In the genomic region with DNA sequence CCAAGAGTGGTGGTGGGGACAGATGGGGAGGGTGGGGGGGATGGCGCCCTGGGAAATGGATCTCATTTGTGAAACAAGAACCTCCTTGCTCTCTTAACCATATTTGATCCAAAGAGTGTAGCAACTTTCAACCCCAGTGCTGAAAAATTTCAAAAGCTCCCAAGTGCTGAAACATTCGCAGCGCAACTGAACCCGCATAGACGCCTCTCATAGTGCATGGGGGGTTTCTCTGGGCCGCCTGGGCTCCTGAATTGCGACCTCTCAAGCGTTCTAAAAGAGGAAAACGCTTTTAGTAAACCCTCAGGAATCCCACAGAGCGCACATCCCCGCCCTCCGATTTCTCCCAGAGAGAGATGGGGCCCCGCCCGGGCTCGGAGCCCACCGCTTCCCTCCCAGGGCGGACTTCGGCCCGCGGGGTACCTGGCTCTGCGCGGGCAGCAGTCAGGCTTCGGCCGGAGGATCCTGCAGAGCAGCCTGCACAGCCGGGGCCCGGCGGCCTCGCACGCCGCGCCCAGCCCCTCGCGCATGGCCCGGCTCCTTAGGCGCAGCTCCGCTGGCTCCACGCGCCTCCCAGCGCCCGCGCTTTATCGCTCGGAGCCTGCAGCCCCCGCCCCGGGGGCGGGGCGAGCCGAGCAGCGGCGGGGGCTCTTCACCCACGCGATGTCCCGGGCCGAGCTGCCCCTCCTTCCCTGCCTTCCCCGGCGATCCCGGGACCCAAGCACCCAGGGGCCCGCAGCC, we compare ENCODE assay signal across 8 cellular contexts. TPM values are rescaled to one million over a fixed set of nuclear protein-coding genes. Genes with fewer than 3 reads are reported as not detected.
DNase-seq lines count a peak whose midpoint lies in the region; ATAC-seq and TF ChIP-seq lines count a peak whose summit lies in the region.

No MANE protein-coding gene starts in this region.

- H3K27me3 ChIP-seq in BJ (ENCODE audit: control insufficient read depth, insufficient read depth, low read length) (peaks cover 28% of the 10 kb centered on the region), MM.1S (replicated peaks; ENCODE audit: insufficient read depth, low read length) (peaks cover 7% of the 10 kb centered on the region; the same call in 1 of the 2 replicates), endodermal cell (ENCODE audit: control insufficient read depth, insufficient read depth, low read length, poor library complexity, severe bottlenecking) (peaks cover 34% of the 10 kb centered on the region)
- H3K27me3 ChIP-seq in naive thymus-derived CD4-positive, alpha-beta T cell (ENCODE audit: control insufficient read depth in 2 of 2, insufficient read depth in 2 of 2, low read length in 2 of 2), result no peaks in the 10 kb centered on the region

- H3K4me2 ChIP-seq in MM.1S (ENCODE audit: low read depth, low read length), result peak overlapping the region; percentile 10; the same call in 1 of the 2 replicates

- no peaks in the 10 kb centered on the region for H4K20me1 ChIP-seq in MM.1S (ENCODE audit: insufficient read depth, low read length)

- no peak for ATAC-seq in naive thymus-derived CD4-positive, alpha-beta T cell
- no peak for ATAC-seq in HG03469 (IDR thresholded peaks at IDR 0.05; ENCODE audit: unreplicated experiment)

- H3K4me3 Mint-ChIP-seq in endodermal cell, result peak overlapping the region; percentile 31
- peak overlapping the region in 9 of 10 donors; percentile 23 to 79 (median 58) for H3K4me3 Mint-ChIP-seq in naive thymus-derived CD4-positive, alpha-beta T cell

- H3K9me3 ChIP-seq in MM.1S (replicated peaks; ENCODE audit: insufficient read depth, low read length) (no peaks in the 10 kb centered on the region), endodermal cell (ENCODE audit: control insufficient read depth, low read length) (no peaks in the 10 kb centered on the region)
- H3K9me3 ChIP-seq in naive thymus-derived CD4-positive, alpha-beta T cell (ENCODE audit: control insufficient read depth in 2 of 3, low read length in 3 of 3), result no peaks in the 10 kb centered on the region

- no peak overlapping the region for H3K9ac ChIP-seq in MM.1S (ENCODE audit: low read length)
- H3K9ac ChIP-seq in endodermal cell (ENCODE audit: extremely low read depth, low read length, poor library complexity, severe bottlenecking), result no peak overlapping the region

- H3K27ac ChIP-seq in MM.1S (ENCODE audit: low read length) (no peak overlapping the region), endodermal cell (ENCODE audit: low read depth, low read length) (no peak overlapping the region)
- no peak overlapping the region for H3K27ac ChIP-seq in naive thymus-derived CD4-positive, alpha-beta T cell (ENCODE audit: low read depth, low read length)

- no peaks in the 10 kb centered on the region for H3K9me3 Mint-ChIP-seq in endodermal cell
- H3K9me3 Mint-ChIP-seq in naive thymus-derived CD4-positive, alpha-beta T cell, result peaks cover 0 to 4% (median 0%) of the 10 kb centered on the region in 11 donors

- H3K79me2 ChIP-seq in MM.1S (ENCODE audit: low read length), result no peaks in the 10 kb centered on the region

- no peaks in the 10 kb centered on the region for H3F3A ChIP-seq in MM.1S (ENCODE audit: insufficient read depth, low read length)

- TF ChIP-seq CTCF in BJ (IDR thresholded peaks at IDR 0.05; ENCODE audit: insufficient read depth, low read depth, low read length), result no peak
- TF ChIP-seq CTCF in MM.1S (IDR thresholded peaks at IDR 0.05; ENCODE audit: low read length), result no peak
- no peak for TF ChIP-seq CTCF in endodermal cell (conservative IDR thresholded peaks at IDR 0.05)
- TF ChIP-seq CTCF in GM10266 (IDR thresholded peaks at IDR 0.05; ENCODE audit: control insufficient read depth, insufficient read depth, low read depth, missing control alignments), result no peak

- 4 to 8% methylated on average over 2 to 57 of the region's 58 CpGs for WGBS in endodermal cell (ENCODE audit: insufficient coverage in 1 of 2, insufficient read length in 1 of 2), 2 experiments

- intact Hi-C loops in naive thymus-derived CD4-positive, alpha-beta T cell (cut with micrococcal nuclease), result no loop called here

- no peaks in the 10 kb centered on the region for H3K36me3 Mint-ChIP-seq in endodermal cell (ENCODE audit: low read depth)
- H3K36me3 Mint-ChIP-seq in naive thymus-derived CD4-positive, alpha-beta T cell, result peaks cover 0 to 10% (median 0%) of the 10 kb centered on the region in 5 donors

- H3K4me1 ChIP-seq in MM.1S (ENCODE audit: low read length), result no peaks in the 10 kb centered on the region
- H3K4me1 ChIP-seq in endodermal cell (ENCODE audit: control insufficient read depth, insufficient read depth, low read length), result peaks cover 5% of the 10 kb centered on the region
- no peaks in the 10 kb centered on the region for H3K4me1 ChIP-seq in naive thymus-derived CD4-positive, alpha-beta T cell (ENCODE audit: control insufficient read depth in 2 of 2, insufficient read depth in 2 of 2, low read length in 2 of 2)

- H3K36me3 ChIP-seq in BJ (ENCODE audit: control insufficient read depth, insufficient read depth, low read length) (no peaks in the 10 kb centered on the region), MM.1S (replicated peaks; ENCODE audit: insufficient read depth, low read length) (no peaks in the 10 kb centered on the region), endodermal cell (ENCODE audit: control insufficient read depth, insufficient read depth, low read length) (no peaks in the 10 kb centered on the region)
- no peaks in the 10 kb centered on the region for H3K36me3 ChIP-seq in naive thymus-derived CD4-positive, alpha-beta T cell (ENCODE audit: control insufficient read depth in 2 of 3, insufficient read depth in 3 of 3, low read length in 3 of 3)

- no peak overlapping the region for H3K27ac Mint-ChIP-seq in endodermal cell
- H3K27ac Mint-ChIP-seq in naive thymus-derived CD4-positive, alpha-beta T cell, result no peak overlapping the region

- peaks cover 54% of the 10 kb centered on the region for H3K27me3 Mint-ChIP-seq in endodermal cell (ENCODE audit: insufficient read depth)
- peaks cover 52 to 65% (median 56%) of the 10 kb centered on the region in 5 donors for H3K27me3 Mint-ChIP-seq in naive thymus-derived CD4-positive, alpha-beta T cell

- H3K4me3 ChIP-seq in BJ (ENCODE audit: low read depth, low read length) (peak overlapping the region; percentile 19), MM.1S (ENCODE audit: low read length) (no peak overlapping the region), endodermal cell (ENCODE audit: low read length) (peak overlapping the region; percentile 67)
- peak overlapping the region; percentile 20 for H3K4me3 ChIP-seq in naive thymus-derived CD4-positive, alpha-beta T cell (ENCODE audit: low read length)

- no peak for DNase-seq in BJ (ENCODE audit: low read depth)
- DNase-seq in MM.1S, result no peak
- DNase-seq in endodermal cell, result peak; percentile 83
- DNase-seq in naive thymus-derived CD4-positive, alpha-beta T cell, result peak in 2 of 9 donors; percentile 6 to 7
- no peak for DNase-seq in NCI-H1694 (lab: John Stamatoyannopoulos, UW)
- DNase-seq in SW 1271 (lab: John Stamatoyannopoulos, UW), result no peak
- DNase-seq in GM10266 (ENCODE audit: extremely low spot score), result no peak

- CTCF ChIA-PET in BJ (lab: Yijun Ruan, JAX), result interaction anchor here (0.6 to 5.1 kb wide), 4 partner anchors 12 to 86 kb away, joined by 3 to 33 read pairs (median 4); no protein-coding TSS in a partner anchor
- CTCF ChIA-PET in naive thymus-derived CD4-positive, alpha-beta T cell (lab: Charles Lee), result interaction anchor here (1.3 kb wide), 1 partner anchor 12 kb away, joined by 4 read pairs; no protein-coding TSS in a partner anchor

- no peak overlapping the region for H2AFZ ChIP-seq in MM.1S (ENCODE audit: low read length)

- no peaks in the 10 kb centered on the region for H3K9me2 ChIP-seq in MM.1S (replicated peaks; ENCODE audit: insufficient read depth, low read length)

- POLR2A ChIA-PET in BJ (lab: Charles Lee), result no interaction called here
- POLR2A ChIA-PET in naive thymus-derived CD4-positive, alpha-beta T cell (lab: Charles Lee), result no interaction called here

- peaks cover 5% of the 10 kb centered on the region for H3K4me1 Mint-ChIP-seq in endodermal cell
- peaks cover 3 to 14% (median 6%) of the 10 kb centered on the region in 7 donors for H3K4me1 Mint-ChIP-seq in naive thymus-derived CD4-positive, alpha-beta T cell

RNA-seq across cellular contexts. Expression of a gene that starts 7.0 kb away (rescaled TPM):
- 0.02 TPM in 1 of 2 replicates, not detected in the other for polyA plus RNA-seq in BJ (2011; rRNA removed)
- polyA minus RNA-seq in BJ (2011; rRNA and poly(A)+ RNA removed), result not detected in 2 replicates
- total RNA-seq in endodermal cell, result under 1 TPM; 0.26 to 0.62 TPM
- polyA plus RNA-seq in endodermal cell (2013, experiment 1 of 2), result 9.1 TPM
- polyA plus RNA-seq in endodermal cell (2013, experiment 2 of 2), result 6.7 TPM
- total RNA-seq in naive thymus-derived CD4-positive, alpha-beta T cell, result under 1 TPM in 3 of 5 experiments, not detected in 2; 0.11 to 0.30 (median 0.16) TPM
- polyA plus RNA-seq in naive thymus-derived CD4-positive, alpha-beta T cell, result not detected
